ENCODE assay signal across 1 cellular context in the genomic region with DNA sequence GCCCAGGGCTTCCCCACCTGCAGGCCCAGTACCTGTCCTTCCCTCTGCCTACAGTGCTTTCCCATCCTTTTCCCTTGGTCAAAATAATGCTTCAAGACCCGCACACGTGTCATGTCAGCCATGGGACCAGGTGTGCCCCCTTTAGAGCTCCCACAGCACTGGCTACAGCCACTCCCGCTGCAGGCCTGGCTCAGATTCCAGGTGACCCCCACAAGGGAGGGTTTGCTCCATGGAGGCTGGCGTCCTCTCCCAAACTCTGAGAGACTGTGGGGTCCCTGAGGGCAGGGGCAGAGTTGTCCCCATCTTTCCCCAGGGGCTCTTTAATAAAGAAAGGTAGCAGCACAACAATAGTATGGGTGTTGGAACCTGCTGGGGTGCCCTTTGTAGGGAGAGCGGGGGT.
TF ChIP-seq lines count a peak whose summit lies in the region.

No MANE protein-coding gene starts in this region.

TF ChIP-seq in HepG2, 621 proteins besides CTCF, POLR2A, EP300 and RAD21 (continued from another document):
- TF ChIP-seq, protein P1, sequence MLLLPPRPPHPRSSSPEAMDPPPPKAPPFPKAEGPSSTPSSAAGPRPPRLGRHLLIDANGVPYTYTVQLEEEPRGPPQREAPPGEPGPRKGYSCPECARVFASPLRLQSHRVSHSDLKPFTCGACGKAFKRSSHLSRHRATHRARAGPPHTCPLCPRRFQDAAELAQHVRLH (CRISPR knock-in tag; IDR thresholded peaks at IDR 0.05; ENCODE audit: borderline replicate concordance, low read depth), result no peak
- TF ChIP-seq, protein P2, sequence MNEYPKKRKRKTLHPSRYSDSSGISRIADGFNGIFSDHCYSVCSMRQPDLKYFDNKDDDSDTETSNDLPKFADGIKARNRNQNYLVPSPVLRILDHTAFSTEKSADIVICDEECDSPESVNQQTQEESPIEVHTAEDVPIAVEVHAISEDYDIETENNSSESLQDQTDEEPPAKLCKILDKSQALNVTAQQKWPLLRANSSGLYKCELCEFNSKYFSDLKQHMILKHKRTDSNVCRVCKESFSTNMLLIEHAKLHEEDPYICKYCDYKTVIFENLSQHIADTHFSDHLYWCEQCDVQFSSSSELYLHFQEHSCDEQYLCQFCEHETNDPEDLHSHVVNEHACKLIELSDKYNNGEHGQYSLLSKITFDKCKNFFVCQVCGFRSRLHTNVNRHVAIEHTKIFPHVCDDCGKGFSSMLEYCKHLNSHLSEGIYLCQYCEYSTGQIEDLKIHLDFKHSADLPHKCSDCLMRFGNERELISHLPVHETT (CRISPR knock-in tag; conservative IDR thresholded peaks at IDR 0.05), result no peak
- TF ChIP-seq ZNF567 (CRISPR knock-in tag; IDR thresholded peaks at IDR 0.05; ENCODE audit: borderline replicate concordance) (no peak), ZNF234 (CRISPR knock-in tag; conservative IDR thresholded peaks at IDR 0.05) (no peak), ZNF20 (CRISPR knock-in tag; IDR thresholded peaks at IDR 0.05) (no peak), MXD4 (CRISPR knock-in tag; IDR thresholded peaks at IDR 0.05) (no peak)
- TF ChIP-seq, protein P3, sequence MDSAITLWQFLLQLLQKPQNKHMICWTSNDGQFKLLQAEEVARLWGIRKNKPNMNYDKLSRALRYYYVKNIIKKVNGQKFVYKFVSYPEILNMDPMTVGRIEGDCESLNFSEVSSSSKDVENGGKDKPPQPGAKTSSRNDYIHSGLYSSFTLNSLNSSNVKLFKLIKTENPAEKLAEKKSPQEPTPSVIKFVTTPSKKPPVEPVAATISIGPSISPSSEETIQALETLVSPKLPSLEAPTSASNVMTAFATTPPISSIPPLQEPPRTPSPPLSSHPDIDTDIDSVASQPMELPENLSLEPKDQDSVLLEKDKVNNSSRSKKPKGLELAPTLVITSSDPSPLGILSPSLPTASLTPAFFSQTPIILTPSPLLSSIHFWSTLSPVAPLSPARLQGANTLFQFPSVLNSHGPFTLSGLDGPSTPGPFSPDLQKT (CRISPR knock-in tag; IDR thresholded peaks at IDR 0.05; ENCODE audit: borderline replicate concordance), result no peak
- TF ChIP-seq, protein P4, sequence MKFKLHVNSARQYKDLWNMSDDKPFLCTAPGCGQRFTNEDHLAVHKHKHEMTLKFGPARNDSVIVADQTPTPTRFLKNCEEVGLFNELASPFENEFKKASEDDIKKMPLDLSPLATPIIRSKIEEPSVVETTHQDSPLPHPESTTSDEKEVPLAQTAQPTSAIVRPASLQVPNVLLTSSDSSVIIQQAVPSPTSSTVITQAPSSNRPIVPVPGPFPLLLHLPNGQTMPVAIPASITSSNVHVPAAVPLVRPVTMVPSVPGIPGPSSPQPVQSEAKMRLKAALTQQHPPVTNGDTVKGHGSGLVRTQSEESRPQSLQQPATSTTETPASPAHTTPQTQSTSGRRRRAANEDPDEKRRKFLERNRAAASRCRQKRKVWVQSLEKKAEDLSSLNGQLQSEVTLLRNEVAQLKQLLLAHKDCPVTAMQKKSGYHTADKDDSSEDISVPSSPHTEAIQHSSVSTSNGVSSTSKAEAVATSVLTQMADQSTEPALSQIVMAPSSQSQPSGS (CRISPR knock-in tag; IDR thresholded peaks at IDR 0.05), result no peak
- TF ChIP-seq, protein P5, sequence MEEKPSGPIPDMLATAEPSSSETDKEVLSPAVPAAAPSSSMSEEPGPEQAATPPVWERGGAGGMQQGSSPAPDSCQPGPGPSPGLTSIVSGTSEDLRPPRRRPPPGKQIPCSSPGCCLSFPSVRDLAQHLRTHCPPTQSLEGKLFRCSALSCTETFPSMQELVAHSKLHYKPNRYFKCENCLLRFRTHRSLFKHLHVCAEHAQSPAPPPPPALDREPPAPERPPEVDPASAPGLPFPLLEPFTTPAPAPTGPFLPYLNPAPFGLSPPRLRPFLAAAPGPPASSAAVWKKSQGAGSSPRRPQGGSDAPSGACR (CRISPR knock-in tag; IDR thresholded peaks at IDR 0.05), result no peak
TF ChIP-seq in HepG2: peak in this region for 0.
